In the genomic region with DNA sequence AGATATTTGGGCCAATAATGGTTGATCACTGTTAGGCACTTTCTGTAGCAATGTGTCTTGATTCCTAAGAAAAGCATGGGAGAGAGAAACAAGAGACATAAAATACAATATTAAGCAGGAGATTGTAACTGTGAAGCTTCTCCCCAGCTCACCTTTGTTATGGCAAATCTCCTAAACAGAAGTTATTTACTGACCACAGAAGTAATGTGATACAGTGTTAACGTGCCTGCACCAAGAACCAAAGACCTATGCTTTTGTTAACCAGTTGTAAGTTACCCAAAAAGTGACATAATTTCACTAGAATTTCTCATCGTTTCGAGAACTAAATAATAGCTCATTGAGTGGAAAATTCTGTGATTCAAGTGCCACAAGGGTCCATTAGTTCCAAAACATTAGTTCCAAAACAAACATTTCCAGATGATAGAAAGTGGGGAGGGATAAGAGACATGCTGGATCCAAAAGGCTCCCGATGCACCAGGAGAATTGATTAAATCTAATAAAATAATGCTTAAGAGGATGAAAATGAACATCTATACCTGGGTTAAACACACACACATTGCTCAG, we compare ENCODE assay signal across 1 cellular context.
TF ChIP-seq lines count a peak whose summit lies in the region.

No MANE protein-coding gene starts in this region.

TF ChIP-seq in SK-N-SH treated with all-trans-retinoic acid at 6 μM for 48 hours, 23 proteins besides CTCF, POLR2A, EP300 and RAD21 (continued from another document):
- no peak for TF ChIP-seq POU6F1 (CRISPR knock-in tag; IDR thresholded peaks at IDR 0.05; ENCODE audit: borderline replicate concordance, low read depth)
- no peak for TF ChIP-seq SNAI2 (CRISPR knock-in tag; IDR thresholded peaks at IDR 0.05)
- no peak for TF ChIP-seq ESRRG (CRISPR knock-in tag; IDR thresholded peaks at IDR 0.05)
- TF ChIP-seq, protein P1, sequence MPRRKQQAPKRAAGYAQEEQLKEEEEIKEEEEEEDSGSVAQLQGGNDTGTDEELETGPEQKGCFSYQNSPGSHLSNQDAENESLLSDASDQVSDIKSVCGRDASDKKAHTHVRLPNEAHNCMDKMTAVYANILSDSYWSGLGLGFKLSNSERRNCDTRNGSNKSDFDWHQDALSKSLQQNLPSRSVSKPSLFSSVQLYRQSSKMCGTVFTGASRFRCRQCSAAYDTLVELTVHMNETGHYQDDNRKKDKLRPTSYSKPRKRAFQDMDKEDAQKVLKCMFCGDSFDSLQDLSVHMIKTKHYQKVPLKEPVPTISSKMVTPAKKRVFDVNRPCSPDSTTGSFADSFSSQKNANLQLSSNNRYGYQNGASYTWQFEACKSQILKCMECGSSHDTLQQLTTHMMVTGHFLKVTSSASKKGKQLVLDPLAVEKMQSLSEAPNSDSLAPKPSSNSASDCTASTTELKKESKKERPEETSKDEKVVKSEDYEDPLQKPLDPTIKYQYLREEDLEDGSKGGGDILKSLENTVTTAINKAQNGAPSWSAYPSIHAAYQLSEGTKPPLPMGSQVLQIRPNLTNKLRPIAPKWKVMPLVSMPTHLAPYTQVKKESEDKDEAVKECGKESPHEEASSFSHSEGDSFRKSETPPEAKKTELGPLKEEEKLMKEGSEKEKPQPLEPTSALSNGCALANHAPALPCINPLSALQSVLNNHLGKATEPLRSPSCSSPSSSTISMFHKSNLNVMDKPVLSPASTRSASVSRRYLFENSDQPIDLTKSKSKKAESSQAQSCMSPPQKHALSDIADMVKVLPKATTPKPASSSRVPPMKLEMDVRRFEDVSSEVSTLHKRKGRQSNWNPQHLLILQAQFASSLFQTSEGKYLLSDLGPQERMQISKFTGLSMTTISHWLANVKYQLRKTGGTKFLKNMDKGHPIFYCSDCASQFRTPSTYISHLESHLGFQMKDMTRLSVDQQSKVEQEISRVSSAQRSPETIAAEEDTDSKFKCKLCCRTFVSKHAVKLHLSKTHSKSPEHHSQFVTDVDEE (CRISPR knock-in tag; IDR thresholded peaks at IDR 0.05) = no peak
- TF ChIP-seq ZNF8 (CRISPR knock-in tag; IDR thresholded peaks at IDR 0.05) = no peak
- TF ChIP-seq, protein P2, sequence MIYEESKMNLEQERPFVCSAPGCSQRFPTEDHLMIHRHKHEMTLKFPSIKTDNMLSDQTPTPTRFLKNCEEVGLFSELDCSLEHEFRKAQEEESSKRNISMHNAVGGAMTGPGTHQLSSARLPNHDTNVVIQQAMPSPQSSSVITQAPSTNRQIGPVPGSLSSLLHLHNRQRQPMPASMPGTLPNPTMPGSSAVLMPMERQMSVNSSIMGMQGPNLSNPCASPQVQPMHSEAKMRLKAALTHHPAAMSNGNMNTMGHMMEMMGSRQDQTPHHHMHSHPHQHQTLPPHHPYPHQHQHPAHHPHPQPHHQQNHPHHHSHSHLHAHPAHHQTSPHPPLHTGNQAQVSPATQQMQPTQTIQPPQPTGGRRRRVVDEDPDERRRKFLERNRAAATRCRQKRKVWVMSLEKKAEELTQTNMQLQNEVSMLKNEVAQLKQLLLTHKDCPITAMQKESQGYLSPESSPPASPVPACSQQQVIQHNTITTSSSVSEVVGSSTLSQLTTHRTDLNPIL (CRISPR knock-in tag; IDR thresholded peaks at IDR 0.05; ENCODE audit: low read depth) = no peak
- TF ChIP-seq ISL1 (CRISPR knock-in tag; IDR thresholded peaks at IDR 0.05) = no peak
- no peak for TF ChIP-seq CSRNP3 (CRISPR knock-in tag; IDR thresholded peaks at IDR 0.05)
- no peak for TF ChIP-seq PATZ1 (CRISPR knock-in tag; IDR thresholded peaks at IDR 0.05; ENCODE audit: borderline replicate concordance)
- TF ChIP-seq ZFP3 (CRISPR knock-in tag; IDR thresholded peaks at IDR 0.05) = no peak
- TF ChIP-seq OSR1 (CRISPR knock-in tag; IDR thresholded peaks at IDR 0.05) = no peak
- no peak for TF ChIP-seq ZNF565 (CRISPR knock-in tag; conservative IDR thresholded peaks at IDR 0.05; ENCODE audit: low read depth)
- TF ChIP-seq ARNTL (CRISPR knock-in tag; IDR thresholded peaks at IDR 0.05; ENCODE audit: borderline replicate concordance, low read depth) = no peak
- no peak for TF ChIP-seq PPARA (CRISPR knock-in tag; IDR thresholded peaks at IDR 0.05; ENCODE audit: borderline replicate concordance)
- TF ChIP-seq ZFP30 (CRISPR knock-in tag; IDR thresholded peaks at IDR 0.05) = no peak
- no peak for TF ChIP-seq TOX (CRISPR knock-in tag; IDR thresholded peaks at IDR 0.05; ENCODE audit: borderline replicate concordance)
- no peak for TF ChIP-seq TCF4 (CRISPR knock-in tag; IDR thresholded peaks at IDR 0.05; ENCODE audit: borderline replicate concordance)
TF ChIP-seq in SK-N-SH treated with all-trans-retinoic acid at 6 μM for 48 hours: peak in this region for 0.
